In genomic region chr11:93016595-93016994, GRCh38 we compare ENCODE assay signal across 10 cellular contexts. TPM values are rescaled to one million over a fixed set of nuclear protein-coding genes. Genes with fewer than 3 reads are reported as not detected.
"Had no signal": no experiment of that assay in that cellular context is flagged by ENCODE, and none has a peak within 500 bp of the region (broad histone marks: within the 10 kb centered on the region; RNA-seq: fewer than 3 reads in every experiment).

No MANE protein-coding gene starts in this region.

- H3K9me3 ChIP-seq: HAP-1 had no signal

- H3K9ac ChIP-seq: GM23248, KMS-11 had no signal

- H3K4me1 Mint-ChIP-seq: IgD-negative memory B cell had no signal

- ATAC-seq: HCT116 had no signal

- H3K4me3 ChIP-seq: GM23248, HAP-1 had no signal

- H2AFZ ChIP-seq: GM23248 had no signal

- H3K27ac Mint-ChIP-seq: IgD-negative memory B cell had no signal

- H3K27ac ChIP-seq: GM23248, HL-60, KMS-11 had no signal

- H3K4me2 ChIP-seq: KMS-11 had no signal

- H3K4me1 ChIP-seq: HAP-1 had no signal

- H3K36me3 Mint-ChIP-seq: IgD-negative memory B cell had no signal

- H3K36me3 ChIP-seq: HAP-1 had no signal

- DNase-seq: GM23248, GOT3, H7 had no signal

RNA-seq across cellular contexts. Expression of gene MTNR1B, which starts 47.1 kb away (rescaled TPM):
- total RNA-seq: GM23248, H4, H7, HT1080 had no signal
- polyA plus RNA-seq: GM23248, IgD-negative memory B cell had no signal
